In genomic region chr15:42544858-42545629, GRCh38 we compare ENCODE assay signal across 18 cellular contexts. TPM values are rescaled to one million over a fixed set of nuclear protein-coding genes. Genes with fewer than 3 reads are reported as not detected.
A peak's percentile ranks its signal among the peaks of the same experiment; 100 is the strongest.
DNase-seq lines count a peak whose midpoint lies in the region; ATAC-seq, FAIRE-seq and TF ChIP-seq lines count a peak whose summit lies in the region.
"Had no signal": no experiment of that assay in that cellular context is flagged by ENCODE, and none has a peak within 500 bp of the region (broad histone marks: within the 10 kb centered on the region; RNA-seq: fewer than 3 reads in every experiment).

No MANE protein-coding gene starts in this region.

- SMC1A ChIA-PET in GM12878 (lab: Charles Lee; ENCODE audit: uncharacterized antibody, unreplicated experiment): interaction anchor here (0.6 to 5.4 kb wide), 16 partner anchors 9 to 178 kb away, joined by 3 to 45 read pairs (median 3); partner anchors contain the start of gene ZNF106

- no peak overlapping the region for H2AFZ ChIP-seq in GM12878 (ENCODE audit: control insufficient read depth, low read depth, low read length)
- H2AFZ ChIP-seq: parathyroid adenoma had no signal

- DNase-seq in T-helper 2 cell treated with Interferon-gamma antibody and Interleukin-4, amounts not matched to agents 5 μg/mL and 100 μg/mL, for 36 hours (ENCODE audit: low spot score): no peak
- DNase-seq in T-helper 2 cell (no peak), NOMO-1 treated with dmso at 0.1 percent for 144 hours (lab: John Stamatoyannopoulos, UW; ENCODE audit: unreplicated experiment) (peak; percentile 31), GM12878 (ENCODE audit: low read depth, low spot score) (no peak), esophagus muscularis mucosa (ENCODE audit: extremely low spot score) (no peak), NCI-H446 (lab: John Stamatoyannopoulos, UW) (no peak)
- DNase-seq: activated T-cell treated with anti-CD3 and anti-CD28 coated beads, Interleukin-2, amount 50 U/mL, for 72 hours; amygdala; DND-41; left lung; SJCRH30; small intestine; tibial artery had no signal

- WGBS in GM12878 (ENCODE audit: insufficient coverage, insufficient replicate concordance, low lambda C conversion rate, missing lambda C conversion rate): 96% methylated on average over 4 of the region's 4 CpGs
- 83% methylated on average over 4 of the region's 4 CpGs for WGBS in esophagus muscularis mucosa

- H3K27ac Mint-ChIP-seq in T-helper 2 cell treated with Interferon-gamma antibody and Interleukin-4, amounts not matched to agents 5 μg/mL and 100 μg/mL, for 36 hours: peak overlapping the region; percentile 24

- no peak overlapping the region for H3K9ac ChIP-seq in GM12878 (ENCODE audit: control insufficient read depth, insufficient read depth, low read length)
- H3K9ac ChIP-seq: parathyroid adenoma had no signal

- no peak for TF ChIP-seq POLR2A in GM12878 (IDR thresholded peaks at IDR 0.05; ENCODE audit: low read depth, low read length)
- TF ChIP-seq POLR2A in esophagus muscularis mucosa (IDR thresholded peaks at IDR 0.05; ENCODE audit: low read depth): no peak

- H3K27ac ChIP-seq in GM12878 (ENCODE audit: control insufficient read depth, insufficient read depth) (no peak overlapping the region), temporal lobe (ENCODE audit: low read depth, low read length) (peak overlapping the region; percentile 17), esophagus muscularis mucosa (replicated peaks in 1 of 4) (no peak overlapping the region)
- H3K27ac ChIP-seq: 22Rv1, C4-2B, parathyroid adenoma, SJCRH30, tibial artery had no signal

- H3K9me3 Mint-ChIP-seq in T-helper 2 cell treated with Interferon-gamma antibody and Interleukin-4, amounts not matched to agents 5 μg/mL and 100 μg/mL, for 36 hours: no peaks in the 10 kb centered on the region
- H3K9me3 Mint-ChIP-seq: activated T-cell treated with anti-CD3 and anti-CD28 coated beads, Interleukin-2, amount 50 U/mL, for 72 hours had no signal

- TF ChIP-seq EP300 in GM12878 (IDR thresholded peaks at IDR 0.05; ENCODE audit: borderline replicate concordance in 1 of 2, control insufficient read depth in 1 of 2, low read depth in 2 of 2, low read length in 2 of 2) (no peak), esophagus muscularis mucosa (IDR thresholded peaks at IDR 0.05) (no peak)

- peaks cover 36% of the 10 kb centered on the region for H3K36me3 Mint-ChIP-seq in T-helper 2 cell treated with Interferon-gamma antibody and Interleukin-4, amounts not matched to agents 5 μg/mL and 100 μg/mL, for 36 hours (ENCODE audit: low read depth)

- FAIRE-seq in GM12878 (lab: Jason Lieb, UNC): no peak
- FAIRE-seq: small intestine had no signal

- H3K79me2 ChIP-seq in GM12878 (ENCODE audit: control insufficient read depth, insufficient read depth, low read length): peaks cover 35% of the 10 kb centered on the region

- CTCF ChIA-PET in GM12878 (lab: Yijun Ruan, JAX): interaction anchor here (0.8 to 3.0 kb wide), 4 partner anchors 37 to 105 kb away, joined by 3 to 7 read pairs (median 4); no protein-coding TSS in a partner anchor

- no peaks in the 10 kb centered on the region for H4K20me1 ChIP-seq in GM12878 (ENCODE audit: control insufficient read depth, insufficient read depth)

- H3K4me3 ChIP-seq in GM12878 (no peak overlapping the region), esophagus muscularis mucosa (no peak overlapping the region)
- H3K4me3 ChIP-seq: left lung, SJCRH30, tibial artery had no signal

- H3K4me1 ChIP-seq in GM12878 (ENCODE audit: control insufficient read depth, insufficient read depth, low read length) (no peaks in the 10 kb centered on the region; the same call in 1 of the 2 replicates), esophagus muscularis mucosa (peaks cover 20 to 34% (median 33%) of the 10 kb centered on the region in 4 donors)

- H3K4me1 Mint-ChIP-seq in T-helper 2 cell treated with Interferon-gamma antibody and Interleukin-4, amounts not matched to agents 5 μg/mL and 100 μg/mL, for 36 hours (ENCODE audit: low read depth): peaks cover 33% of the 10 kb centered on the region

- H3K4me2 ChIP-seq in GM12878 (ENCODE audit: control insufficient read depth, insufficient read depth): peak overlapping the region; percentile 33; the same call in 1 of the 2 replicates

- H3K27me3 Mint-ChIP-seq in T-helper 2 cell treated with Interferon-gamma antibody and Interleukin-4, amounts not matched to agents 5 μg/mL and 100 μg/mL, for 36 hours (ENCODE audit: low read depth): no peaks in the 10 kb centered on the region

- H3K4me3 Mint-ChIP-seq in T-helper 2 cell treated with Interferon-gamma antibody and Interleukin-4, amounts not matched to agents 5 μg/mL and 100 μg/mL, for 36 hours: peak overlapping the region; percentile 40

- H3K9me3 ChIP-seq in GM12878 (replicated peaks; ENCODE audit: control insufficient read depth, insufficient read depth, low read length) (no peaks in the 10 kb centered on the region), esophagus muscularis mucosa (no peaks in the 10 kb centered on the region)
- H3K9me3 ChIP-seq: left lung, SJCRH30, tibial artery had no signal

- peaks cover 1 to 15% of the 10 kb centered on the region in 2 experiments; a peak in 3 of 4 replicates for H3K36me3 ChIP-seq in GM12878 (ENCODE audit: control insufficient read depth in 2 of 2, insufficient read depth in 2 of 2, low read length in 1 of 2)
- H3K36me3 ChIP-seq in esophagus muscularis mucosa: peaks cover 17 to 50% (median 39%) of the 10 kb centered on the region in 4 donors

- intact Hi-C loops in GM12878 (cut with micrococcal nuclease; ENCODE audit: unreplicated experiment) (no loop called here), esophagus muscularis mucosa (cut with DNase I) (loop anchor here (5.0 kb wide), 1 partner anchor 107 kb away; no protein-coding TSS in a partner anchor)

- TF ChIP-seq CTCF in GM12878 (IDR thresholded peaks at IDR 0.05 in 2 of 3, conservative IDR thresholded peaks at IDR 0.05 in 1 of 3; ENCODE audit: control insufficient read depth in 2 of 3, extremely low read depth in 1 of 3, insufficient read depth in 1 of 3, low read depth in 3 of 3, low read length in 3 of 3): no peak
- no peak for TF ChIP-seq CTCF in esophagus muscularis mucosa (IDR thresholded peaks at IDR 0.05)

- RAD21 ChIA-PET in GM12878 (lab: Charles Lee; ENCODE audit: unreplicated experiment): interaction anchor here (0.9 kb wide), 1 partner anchor 104 kb away, joined by 3 read pairs; no protein-coding TSS in a partner anchor

- no peaks in the 10 kb centered on the region for H3K27me3 ChIP-seq in GM12878 (replicated peaks in 1 of 2; ENCODE audit: control insufficient read depth in 2 of 2, insufficient read depth in 2 of 2, low read length in 1 of 2)
- H3K27me3 ChIP-seq in esophagus muscularis mucosa: no peaks in the 10 kb centered on the region
- H3K27me3 ChIP-seq: left lung, SJCRH30, tibial artery had no signal

- no TSS peak for BruUV-seq in GM12878 (replicated peaks; lab: Mats Ljungman, UMichigan)

- TF ChIP-seq RAD21 in GM12878 (IDR thresholded peaks at IDR 0.05; ENCODE audit: insufficient read depth, low read depth, low read length): no peak

- in situ Hi-C loops in GM12878 (cut with MboI): no loop called here

- ATAC-seq in GM12878 (no peak), GM19452 (IDR thresholded peaks at IDR 0.05; ENCODE audit: unreplicated experiment) (no peak)
- ATAC-seq: activated T-cell treated with anti-CD3 and anti-CD28 coated beads, Interleukin-2, amount 50 U/mL, for 72 hours; left lung had no signal

- POLR2A ChIA-PET in GM12878 (lab: Charles Lee): interaction anchor here (0.7 to 3.2 kb wide), 5 partner anchors 8 to 64 kb away, joined by 3 to 13 read pairs (median 5); partner anchors contain the start of gene ZNF106

RNA-seq across cellular contexts. Expression of gene LRRC57, which starts 3.5 kb away (rescaled TPM):
- 27.7 and 30.2 TPM in 2 replicates for total RNA-seq in GM12878 (2013; cell fraction: nucleolus; rRNA removed)
- 5.9 and 8.1 TPM in 2 replicates for total RNA-seq in GM12878 (2014; rRNA removed)
- 11.4 and 12.2 TPM in 2 replicates for total RNA-seq in GM12878 (2014; rRNA removed; fragmentation: Illumina TruSeq; extraction: Trizol)
- total RNA-seq in GM12878 (2021): 10.4 and 11.1 TPM in 2 replicates
- 4.2 TPM for polyA plus RNA-seq in GM12878 (2011; ENCODE audit: low read depth)
- polyA plus RNA-seq in GM12878 (2011; rRNA removed): 11.6 and 15.7 TPM in 2 replicates
- polyA plus RNA-seq in GM12878 (2011; cell fraction: cytosol; rRNA removed): 12.5 and 14.4 TPM in 2 replicates
- 7.3 and 10.0 TPM in 2 replicates for polyA plus RNA-seq in GM12878 (2011; cell fraction: nucleus; rRNA removed)
- 6.3 and 7.5 TPM in 2 replicates for polyA plus RNA-seq in GM12878 (2012)
- polyA plus RNA-seq in GM12878 (2014; fragmentation: Illumina TruSeq; extraction: Trizol): 10.3 and 11.9 TPM in 2 replicates
- 1 to 10 TPM; 5.2 to 5.8 TPM for polyA plus RNA-seq in GM12878 (2014; fragmentation: Nextera tagmentation; extraction: Ambion mirVana)
- polyA plus RNA-seq in GM12878 (2014; rRNA removed): 7.0 and 7.7 TPM in 2 replicates
- 10 to 100 TPM in 1 of 2 experiments, 1 to 10 TPM in 1; 8.3 to 10.9 TPM for polyA plus RNA-seq in GM12878 (2016; fragmentation: Nextera tagmentation; extraction: Ambion mirVana)
- polyA minus RNA-seq in GM12878 (2011; rRNA and poly(A)+ RNA removed): 8.1 and 9.7 TPM in 2 replicates
- polyA minus RNA-seq in GM12878 (2011; cell fraction: cytosol; rRNA and poly(A)+ RNA removed): 1.7 and 3.7 TPM in 2 replicates
- polyA minus RNA-seq in GM12878 (2011; cell fraction: nucleus; rRNA and poly(A)+ RNA removed): 4.1 and 7.1 TPM in 2 replicates
- total RNA-seq in temporal lobe: 16.0 TPM
- total RNA-seq in esophagus muscularis mucosa: 10 to 100 TPM; 12.8 to 20.1 (median 17.3) TPM

RNA-seq across cellular contexts. Expression of gene HAUS2, which starts 3.6 kb away (rescaled TPM):
- total RNA-seq in GM12878 (2013; cell fraction: nucleolus; rRNA removed): 16.7 and 25.2 TPM in 2 replicates
- total RNA-seq in GM12878 (2014; rRNA removed) (40.6 and 40.7 TPM in 2 replicates), GM12878 (2014; rRNA removed; fragmentation: Illumina TruSeq; extraction: Trizol) (37.5 and 41.8 TPM in 2 replicates), GM12878 (2021) (26.7 and 33.5 TPM in 2 replicates), temporal lobe (31.7 TPM), esophagus muscularis mucosa (10 to 100 TPM; 13.2 to 28.2 (median 16.0) TPM)
- polyA plus RNA-seq in GM12878 (2011; ENCODE audit: low read depth): 15.2 TPM
- polyA plus RNA-seq in GM12878 (2011; rRNA removed) (45.2 and 80.6 TPM in 2 replicates), GM12878 (2014; fragmentation: Illumina TruSeq; extraction: Trizol) (40.6 and 48.3 TPM in 2 replicates), GM12878 (2014; fragmentation: Nextera tagmentation; extraction: Ambion mirVana) (10 to 100 TPM; 30.8 to 37.0 TPM), GM12878 (2014; rRNA removed) (25.3 and 28.7 TPM in 2 replicates), GM12878 (2016; fragmentation: Nextera tagmentation; extraction: Ambion mirVana) (10 to 100 TPM; 54.0 to 59.3 TPM)
- polyA plus RNA-seq in GM12878 (2011; cell fraction: cytosol; rRNA removed): 19.5 and 24.6 TPM in 2 replicates
- 6.9 and 8.6 TPM in 2 replicates for polyA plus RNA-seq in GM12878 (2011; cell fraction: nucleus; rRNA removed)
- polyA plus RNA-seq in GM12878 (2012): 17.9 and 26.5 TPM in 2 replicates
- 19.1 and 19.2 TPM in 2 replicates for polyA minus RNA-seq in GM12878 (2011; rRNA and poly(A)+ RNA removed)
- polyA minus RNA-seq in GM12878 (2011; cell fraction: cytosol; rRNA and poly(A)+ RNA removed): 10.1 and 12.4 TPM in 2 replicates
- 3.0 and 3.9 TPM in 2 replicates for polyA minus RNA-seq in GM12878 (2011; cell fraction: nucleus; rRNA and poly(A)+ RNA removed)

RNA-seq across cellular contexts. Expression of gene STARD9, which starts 30.4 kb away (rescaled TPM):
- 144 and 149 TPM in 2 replicates for total RNA-seq in GM12878 (2013; cell fraction: nucleolus; rRNA removed)
- total RNA-seq in GM12878 (2014; rRNA removed): 7.7 and 9.4 TPM in 2 replicates
- total RNA-seq in GM12878 (2014; rRNA removed; fragmentation: Illumina TruSeq; extraction: Trizol): 7.5 and 8.1 TPM in 2 replicates
- 8.4 and 11.5 TPM in 2 replicates for total RNA-seq in GM12878 (2021)
- 3.7 TPM for polyA plus RNA-seq in GM12878 (2011; ENCODE audit: low read depth)
- polyA plus RNA-seq in GM12878 (2011; rRNA removed): 3.6 and 4.7 TPM in 2 replicates
- polyA plus RNA-seq in GM12878 (2011; cell fraction: cytosol; rRNA removed): 3.5 and 3.6 TPM in 2 replicates
- 22.7 and 25.2 TPM in 2 replicates for polyA plus RNA-seq in GM12878 (2011; cell fraction: nucleus; rRNA removed)
- 4.9 and 6.5 TPM in 2 replicates for polyA plus RNA-seq in GM12878 (2012)
- 8.6 and 8.7 TPM in 2 replicates for polyA plus RNA-seq in GM12878 (2014; fragmentation: Illumina TruSeq; extraction: Trizol)
- 1 to 10 TPM in 1 of 2 experiments, under 1 TPM in 1; 0.58 to 1.1 TPM for polyA plus RNA-seq in GM12878 (2014; fragmentation: Nextera tagmentation; extraction: Ambion mirVana)
- 8.2 and 9.3 TPM in 2 replicates for polyA plus RNA-seq in GM12878 (2014; rRNA removed)
- polyA plus RNA-seq in GM12878 (2016; fragmentation: Nextera tagmentation; extraction: Ambion mirVana): 1 to 10 TPM; 2.7 to 2.9 TPM
- polyA minus RNA-seq in GM12878 (2011; rRNA and poly(A)+ RNA removed): 8.9 and 11.0 TPM in 2 replicates
- polyA minus RNA-seq in GM12878 (2011; cell fraction: cytosol; rRNA and poly(A)+ RNA removed): 1.5 and 2.0 TPM in 2 replicates
- polyA minus RNA-seq in GM12878 (2011; cell fraction: nucleus; rRNA and poly(A)+ RNA removed): 10.2 and 13.9 TPM in 2 replicates
- 7.9 TPM for total RNA-seq in temporal lobe
- 10 to 100 TPM; 14.2 to 46.9 (median 33.3) TPM for total RNA-seq in esophagus muscularis mucosa

RNA-seq across cellular contexts. Expression of gene SNAP23, which starts 49.6 kb away (rescaled TPM):
- total RNA-seq in GM12878 (2013; cell fraction: nucleolus; rRNA removed): 220 and 239 TPM in 2 replicates
- total RNA-seq in GM12878 (2014; rRNA removed) (51.9 and 65.2 TPM in 2 replicates), GM12878 (2014; rRNA removed; fragmentation: Illumina TruSeq; extraction: Trizol) (126 and 134 TPM in 2 replicates), GM12878 (2021) (56.6 and 56.8 TPM in 2 replicates), temporal lobe (12.0 TPM), esophagus muscularis mucosa (10 to 100 TPM; 48.6 to 76.2 (median 55.1) TPM)
- 41.7 TPM for polyA plus RNA-seq in GM12878 (2011; ENCODE audit: low read depth)
- polyA plus RNA-seq in GM12878 (2011; rRNA removed) (90.8 and 147 TPM in 2 replicates), GM12878 (2014; fragmentation: Illumina TruSeq; extraction: Trizol) (127 and 130 TPM in 2 replicates), GM12878 (2014; fragmentation: Nextera tagmentation; extraction: Ambion mirVana) (10 to 100 TPM; 63.5 to 68.1 TPM), GM12878 (2014; rRNA removed) (65.8 and 78.7 TPM in 2 replicates), GM12878 (2016; fragmentation: Nextera tagmentation; extraction: Ambion mirVana) (10 to 100 TPM; 70.5 to 86.8 TPM)
- polyA plus RNA-seq in GM12878 (2011; cell fraction: cytosol; rRNA removed): 36.4 and 37.2 TPM in 2 replicates
- polyA plus RNA-seq in GM12878 (2011; cell fraction: nucleus; rRNA removed): 43.5 and 48.7 TPM in 2 replicates
- polyA plus RNA-seq in GM12878 (2012): 88.0 and 119 TPM in 2 replicates
- polyA minus RNA-seq in GM12878 (2011; rRNA and poly(A)+ RNA removed): 34.4 and 39.9 TPM in 2 replicates
- polyA minus RNA-seq in GM12878 (2011; cell fraction: cytosol; rRNA and poly(A)+ RNA removed): 21.2 and 23.1 TPM in 2 replicates
- polyA minus RNA-seq in GM12878 (2011; cell fraction: nucleus; rRNA and poly(A)+ RNA removed): 17.0 and 24.8 TPM in 2 replicates

RNA-seq across cellular contexts. Expression of gene ZNF106, which starts 54.1 kb away (rescaled TPM):
- total RNA-seq in GM12878 (2013; cell fraction: nucleolus; rRNA removed): 78.8 and 81.1 TPM in 2 replicates
- total RNA-seq in GM12878 (2014; rRNA removed) (30.4 and 31.6 TPM in 2 replicates), GM12878 (2014; rRNA removed; fragmentation: Illumina TruSeq; extraction: Trizol) (38.1 and 40.3 TPM in 2 replicates), GM12878 (2021) (35.6 and 37.8 TPM in 2 replicates), temporal lobe (41.6 TPM), esophagus muscularis mucosa (100 to 1,000 TPM; 312 to 568 (median 428) TPM)
- 16.3 TPM for polyA plus RNA-seq in GM12878 (2011; ENCODE audit: low read depth)
- polyA plus RNA-seq in GM12878 (2011; rRNA removed) (30.9 and 35.3 TPM in 2 replicates), GM12878 (2014; fragmentation: Illumina TruSeq; extraction: Trizol) (33.4 and 39.2 TPM in 2 replicates), GM12878 (2014; fragmentation: Nextera tagmentation; extraction: Ambion mirVana) (10 to 100 TPM; 10.7 to 13.4 TPM), GM12878 (2014; rRNA removed) (13.8 TPM in 2 replicates), GM12878 (2016; fragmentation: Nextera tagmentation; extraction: Ambion mirVana) (10 to 100 TPM; 36.9 to 45.3 TPM)
- 23.2 and 29.2 TPM in 2 replicates for polyA plus RNA-seq in GM12878 (2011; cell fraction: cytosol; rRNA removed)
- polyA plus RNA-seq in GM12878 (2011; cell fraction: nucleus; rRNA removed): 13.0 and 17.1 TPM in 2 replicates
- polyA plus RNA-seq in GM12878 (2012): 17.2 and 20.5 TPM in 2 replicates
- 60.5 and 147 TPM in 2 replicates for polyA minus RNA-seq in GM12878 (2011; rRNA and poly(A)+ RNA removed)
- polyA minus RNA-seq in GM12878 (2011; cell fraction: cytosol; rRNA and poly(A)+ RNA removed): 23.1 and 24.3 TPM in 2 replicates
- polyA minus RNA-seq in GM12878 (2011; cell fraction: nucleus; rRNA and poly(A)+ RNA removed): 15.1 and 19.7 TPM in 2 replicates
